In the genomic region with DNA sequence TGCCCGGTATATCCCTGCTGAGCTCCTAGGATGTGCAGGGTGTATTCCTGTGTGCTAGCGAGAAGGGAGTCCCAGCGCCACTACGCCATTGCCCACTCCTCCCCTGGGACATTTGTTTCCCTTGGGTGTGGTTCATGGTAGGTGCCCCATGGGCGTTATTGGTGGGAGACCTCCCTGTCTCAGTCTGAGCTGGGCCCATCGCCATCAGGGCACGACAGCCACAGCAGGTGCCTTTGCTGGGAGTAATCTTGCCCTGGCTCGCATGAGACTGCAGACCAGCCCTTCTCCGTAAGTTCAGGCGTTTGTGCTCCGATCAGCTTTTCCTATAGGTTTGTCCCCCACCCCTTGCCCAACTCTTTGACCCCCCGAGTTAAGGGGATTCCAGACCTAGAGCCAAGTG, we compare ENCODE assay signal across 34 cellular contexts.
"Had no signal": no experiment of that assay in that cellular context is flagged by ENCODE, and none has a peak within 500 bp of the region (broad histone marks: within the 10 kb centered on the region; RNA-seq: fewer than 3 reads in every experiment).

No MANE protein-coding gene starts in this region.

- H3K4me1 Mint-ChIP-seq: activated CD4-positive, alpha-beta T cell treated with anti-CD3 and anti-CD28 coated beads for 36 hours; activated CD4-positive, alpha-beta T cell treated with anti-CD3 and anti-CD28 coated beads, Interleukin-2, amount 10 ng/mL, durations not matched to agents 24 days and 14 days; activated CD8-positive, alpha-beta memory T cell treated with anti-CD3 and anti-CD28 coated beads, Interleukin-2, amount 10 ng/mL, durations not matched to agents 7 days and 5 days; activated naive CD4-positive, alpha-beta T cell treated with anti-CD3 and anti-CD28 coated beads, Interleukin-2, amount 50 U/mL, for 24 hours; activated naive CD8-positive, alpha-beta T cell treated with anti-CD3 and anti-CD28 coated beads, Interleukin-2, amount 50 U/mL, for 24 hours; T-helper 17 cell had no signal

- DNase-seq: activated CD4-positive, alpha-beta memory T cell treated with anti-CD3 and anti-CD28 coated beads for 36 hours; activated CD4-positive, alpha-beta T cell treated with anti-CD3 and anti-CD28 coated beads for 36 hours; activated CD4-positive, alpha-beta T cell treated with anti-CD3 and anti-CD28 coated beads, Interleukin-2, amount 10 ng/mL, durations not matched to agents 24 days and 14 days; activated CD4-positive, CD25-positive, alpha-beta regulatory T cell; activated CD4-positive, CD25-positive, alpha-beta regulatory T cell treated with anti-CD3 and anti-CD28 coated beads, Interleukin-2, amount 50 U/mL, for 72 hours; activated CD8-positive, alpha-beta memory T cell treated with anti-CD3 and anti-CD28 coated beads, Interleukin-2, amount 10 ng/mL, durations not matched to agents 7 days and 5 days; activated CD8-positive, alpha-beta memory T cell treated with anti-CD3 and anti-CD28 coated beads, Interleukin-2, amount 50 U/mL, for 4 hours; activated CD8-positive, alpha-beta T cell treated with anti-CD3 and anti-CD28 coated beads, Interleukin-2, amount 10 ng/mL, durations not matched to agents 7 days and 5 days; activated effector memory CD4-positive, alpha-beta T cell treated with anti-CD3 and anti-CD28 coated beads, Interleukin-2, amount 50 U/mL, for 16 hours; activated naive CD4-positive, alpha-beta T cell treated with anti-CD3 and anti-CD28 coated beads for 36 hours; activated naive CD8-positive, alpha-beta T cell treated with anti-CD3 and anti-CD28 coated beads for 36 hours; activated naive CD8-positive, alpha-beta T cell treated with anti-CD3 and anti-CD28 coated beads, Interleukin-2, amount 50 U/mL, for 24 hours; activated T-cell treated with anti-CD3 and anti-CD28 coated beads, Interleukin-2, amount 50 U/mL, for 1 hour; activated T-cell treated with anti-CD3 and anti-CD28 coated beads, Interleukin-2, amount 50 U/mL, for 48 hours; adrenal gland; amygdala; body of pancreas; caudate nucleus; cortex of kidney; dermis blood vessel endothelial cell; effector CD4-positive, alpha-beta T cell; effector memory CD8-positive, alpha-beta T cell; esophagus squamous epithelium; foreskin melanocyte; heart right ventricle; T-helper 17 cell; T1000; WERI-Rb-1 had no signal

- H3K27ac ChIP-seq: adrenal gland, body of pancreas, epithelial cell of prostate, esophagus squamous epithelium, gastroesophageal sphincter, heart right ventricle, WERI-Rb-1 had no signal

- H3K36me3 ChIP-seq: adrenal gland, WERI-Rb-1 had no signal

- H3K27ac Mint-ChIP-seq: activated CD4-positive, alpha-beta memory T cell treated with anti-CD3 and anti-CD28 coated beads for 36 hours; activated CD4-positive, alpha-beta T cell treated with anti-CD3 and anti-CD28 coated beads for 36 hours; activated CD4-positive, alpha-beta T cell treated with anti-CD3 and anti-CD28 coated beads, Interleukin-2, amount 10 ng/mL, durations not matched to agents 24 days and 14 days; activated CD8-positive, alpha-beta memory T cell treated with anti-CD3 and anti-CD28 coated beads, Interleukin-2, amount 10 ng/mL, durations not matched to agents 7 days and 5 days; activated CD8-positive, alpha-beta T cell treated with anti-CD3 and anti-CD28 coated beads, Interleukin-2, amount 10 ng/mL, durations not matched to agents 7 days and 5 days; activated naive CD4-positive, alpha-beta T cell treated with anti-CD3 and anti-CD28 coated beads for 36 hours; activated naive CD4-positive, alpha-beta T cell treated with anti-CD3 and anti-CD28 coated beads, Interleukin-2, amount 50 U/mL, for 24 hours; activated naive CD8-positive, alpha-beta T cell treated with anti-CD3 and anti-CD28 coated beads for 36 hours; activated naive CD8-positive, alpha-beta T cell treated with anti-CD3 and anti-CD28 coated beads, Interleukin-2, amount 50 U/mL, for 24 hours; activated T-helper 1 cell treated with anti-CD3 and anti-CD28 coated beads, Interleukin-12 subunit alpha, Interleukin-12 subunit beta, Interleukin-2, Interleukin-4 antibody, amounts not matched to agents 30 ng/mL and 10 ng/mL and 1 ng/mL, durations not matched to agents 14 hours and 24 hours and 36 hours; activated T-helper 2 cell treated with anti-CD3 and anti-CD28 coated beads, Interferon-gamma antibody, Interleukin-2, Interleukin-4, amounts not matched to agents 10 μg/mL and 5 μg/mL and 100 μg/mL, durations not matched to agents 14 hours and 24 hours and 36 hours; effector memory CD8-positive, alpha-beta T cell; T-helper 17 cell; T-helper 2 cell treated with Interferon-gamma antibody and Interleukin-4, amounts not matched to agents 5 μg/mL and 100 μg/mL, for 36 hours had no signal

- H3K4me3 Mint-ChIP-seq: activated CD4-positive, alpha-beta memory T cell treated with anti-CD3 and anti-CD28 coated beads for 36 hours; activated CD4-positive, alpha-beta T cell treated with anti-CD3 and anti-CD28 coated beads for 36 hours; activated CD4-positive, alpha-beta T cell treated with anti-CD3 and anti-CD28 coated beads, Interleukin-2, amount 10 ng/mL, durations not matched to agents 24 days and 14 days; activated CD8-positive, alpha-beta memory T cell treated with anti-CD3 and anti-CD28 coated beads, Interleukin-2, amount 10 ng/mL, durations not matched to agents 7 days and 5 days; activated CD8-positive, alpha-beta T cell treated with anti-CD3 and anti-CD28 coated beads, Interleukin-2, amount 10 ng/mL, durations not matched to agents 7 days and 5 days; activated naive CD4-positive, alpha-beta T cell treated with anti-CD3 and anti-CD28 coated beads for 36 hours; activated naive CD4-positive, alpha-beta T cell treated with anti-CD3 and anti-CD28 coated beads, Interleukin-2, amount 50 U/mL, for 24 hours; activated naive CD8-positive, alpha-beta T cell treated with anti-CD3 and anti-CD28 coated beads for 36 hours; activated naive CD8-positive, alpha-beta T cell treated with anti-CD3 and anti-CD28 coated beads, Interleukin-2, amount 50 U/mL, for 24 hours; activated T-helper 1 cell treated with anti-CD3 and anti-CD28 coated beads, Interleukin-12 subunit alpha, Interleukin-12 subunit beta, Interleukin-2, Interleukin-4 antibody, amounts not matched to agents 30 ng/mL and 10 ng/mL and 1 ng/mL, durations not matched to agents 14 hours and 24 hours and 36 hours; effector memory CD8-positive, alpha-beta T cell; T-helper 17 cell; T-helper 2 cell treated with Interferon-gamma antibody and Interleukin-4, amounts not matched to agents 5 μg/mL and 100 μg/mL, for 36 hours had no signal

- H3K9me3 ChIP-seq: adrenal gland, body of pancreas, esophagus squamous epithelium, gastroesophageal sphincter, heart right ventricle had no signal

- H3K4me3 ChIP-seq: adrenal gland, body of pancreas, esophagus squamous epithelium, gastroesophageal sphincter, heart right ventricle had no signal

- H3K4me1 ChIP-seq: body of pancreas had no signal

- H3K27me3 ChIP-seq: adrenal gland, body of pancreas, esophagus squamous epithelium, gastroesophageal sphincter, heart right ventricle had no signal

- H3K36me3 Mint-ChIP-seq: activated CD4-positive, alpha-beta memory T cell treated with anti-CD3 and anti-CD28 coated beads for 36 hours; activated CD8-positive, alpha-beta memory T cell treated with anti-CD3 and anti-CD28 coated beads, Interleukin-2, amount 10 ng/mL, durations not matched to agents 7 days and 5 days had no signal

- H3K9me3 Mint-ChIP-seq: activated CD4-positive, alpha-beta memory T cell treated with anti-CD3 and anti-CD28 coated beads for 36 hours; activated CD4-positive, alpha-beta T cell treated with anti-CD3 and anti-CD28 coated beads, Interleukin-2, amount 10 ng/mL, durations not matched to agents 24 days and 14 days; activated naive CD4-positive, alpha-beta T cell treated with anti-CD3 and anti-CD28 coated beads for 36 hours; activated naive CD4-positive, alpha-beta T cell treated with anti-CD3 and anti-CD28 coated beads, Interleukin-2, amount 50 U/mL, for 24 hours; activated naive CD8-positive, alpha-beta T cell treated with anti-CD3 and anti-CD28 coated beads for 36 hours; activated naive CD8-positive, alpha-beta T cell treated with anti-CD3 and anti-CD28 coated beads, Interleukin-2, amount 50 U/mL, for 24 hours; activated T-helper 1 cell treated with anti-CD3 and anti-CD28 coated beads, Interleukin-12 subunit alpha, Interleukin-12 subunit beta, Interleukin-2, Interleukin-4 antibody, amounts not matched to agents 30 ng/mL and 10 ng/mL and 1 ng/mL, durations not matched to agents 14 hours and 24 hours and 36 hours; activated T-helper 2 cell treated with anti-CD3 and anti-CD28 coated beads, Interferon-gamma antibody, Interleukin-2, Interleukin-4, amounts not matched to agents 10 μg/mL and 5 μg/mL and 100 μg/mL, durations not matched to agents 14 hours and 24 hours and 36 hours; effector memory CD8-positive, alpha-beta T cell; T-helper 2 cell treated with Interferon-gamma antibody and Interleukin-4, amounts not matched to agents 5 μg/mL and 100 μg/mL, for 36 hours had no signal

- ATAC-seq: activated CD4-positive, alpha-beta T cell treated with anti-CD3 and anti-CD28 coated beads for 36 hours; activated CD8-positive, alpha-beta memory T cell treated with anti-CD3 and anti-CD28 coated beads, Interleukin-2, amount 10 ng/mL, durations not matched to agents 7 days and 5 days; activated CD8-positive, alpha-beta T cell treated with anti-CD3 and anti-CD28 coated beads, Interleukin-2, amount 10 ng/mL, durations not matched to agents 7 days and 5 days; activated naive CD8-positive, alpha-beta T cell treated with anti-CD3 and anti-CD28 coated beads, Interleukin-2, amount 50 U/mL, for 24 hours; body of pancreas; effector memory CD8-positive, alpha-beta T cell; gastroesophageal sphincter; heart right ventricle; T-helper 17 cell had no signal

- H3K27me3 Mint-ChIP-seq: activated CD4-positive, alpha-beta memory T cell treated with anti-CD3 and anti-CD28 coated beads for 36 hours; activated CD4-positive, alpha-beta T cell treated with anti-CD3 and anti-CD28 coated beads for 36 hours; activated CD4-positive, alpha-beta T cell treated with anti-CD3 and anti-CD28 coated beads, Interleukin-2, amount 10 ng/mL, durations not matched to agents 24 days and 14 days; activated CD8-positive, alpha-beta memory T cell treated with anti-CD3 and anti-CD28 coated beads, Interleukin-2, amount 10 ng/mL, durations not matched to agents 7 days and 5 days; activated naive CD4-positive, alpha-beta T cell treated with anti-CD3 and anti-CD28 coated beads, Interleukin-2, amount 50 U/mL, for 24 hours; activated naive CD8-positive, alpha-beta T cell treated with anti-CD3 and anti-CD28 coated beads for 36 hours; activated naive CD8-positive, alpha-beta T cell treated with anti-CD3 and anti-CD28 coated beads, Interleukin-2, amount 50 U/mL, for 24 hours; effector memory CD8-positive, alpha-beta T cell; T-helper 17 cell had no signal
